Comparison of ENCODE assay signal across 5 cellular contexts in the genomic region with DNA sequence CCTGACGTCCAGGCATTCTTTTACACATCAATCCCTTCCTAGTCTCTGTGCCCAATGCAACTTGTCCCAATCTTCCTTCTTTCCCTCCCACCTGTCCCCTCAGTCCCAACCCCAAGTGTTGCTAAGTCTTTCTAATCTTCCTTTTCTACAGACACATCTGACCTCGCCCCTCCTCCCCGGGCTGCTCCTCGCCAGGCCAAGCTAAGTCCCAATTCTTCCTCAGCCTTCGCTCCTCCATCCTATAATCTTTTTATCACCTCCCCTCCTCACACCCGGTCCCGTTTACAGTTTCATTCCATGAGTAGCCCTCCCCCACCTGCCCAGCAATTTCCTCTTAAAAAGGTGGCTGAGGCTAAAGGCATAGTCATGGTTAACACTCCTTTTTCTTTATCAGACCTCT.
DNase-seq lines count a peak whose midpoint lies in the region; TF ChIP-seq lines count a peak whose summit lies in the region.
"Not testable (repeated sequence)": the region's sequence is repeated elsewhere in the genome, so short reads cannot be mapped to it uniquely, and the experiment has no call there.

No MANE protein-coding gene starts in this region.

- not testable (repeated sequence) for H3K27ac Mint-ChIP-seq in endodermal cell

- H3K4me1 ChIP-seq in endodermal cell (ENCODE audit: control insufficient read depth, insufficient read depth, low read length); mesendoderm (ENCODE audit: control insufficient read depth, low read depth, low read length): not testable (repeated sequence)

- H3K23ac ChIP-seq in mesendoderm (ENCODE audit: low read length), result not testable (repeated sequence)

- not testable (repeated sequence) for H3K9me3 ChIP-seq in WERI-Rb-1 (ENCODE audit: severe bottlenecking); endodermal cell (ENCODE audit: control insufficient read depth, low read length)

- not testable (repeated sequence) for H3K4me3 ChIP-seq in WERI-Rb-1 (ENCODE audit: low read depth, low read length); endodermal cell (ENCODE audit: low read length); mesendoderm (ENCODE audit: low read length)

- not testable (repeated sequence) for H2BK5ac ChIP-seq in mesendoderm (ENCODE audit: low read length)

- H3K9me3 Mint-ChIP-seq in endodermal cell, result not testable (repeated sequence)

- H3K27me3 Mint-ChIP-seq in endodermal cell (ENCODE audit: insufficient read depth), result not testable (repeated sequence)

- DNase-seq in ELF-1 (ENCODE audit: low read depth, low spot score), result peak; percentile 1
- peak; percentile 50 for DNase-seq in NCI-H82 (lab: John Stamatoyannopoulos, UW)
- peak; percentile 44 for DNase-seq in WERI-Rb-1
- peak; percentile 67 for DNase-seq in endodermal cell
- DNase-seq in mesendoderm, result peak; percentile 77

- not testable (repeated sequence) for H3K4me2 ChIP-seq in mesendoderm (ENCODE audit: low read length)

- H3K18ac ChIP-seq in mesendoderm (ENCODE audit: low read length), result not testable (repeated sequence)

- not testable (repeated sequence) for H3K4me3 Mint-ChIP-seq in endodermal cell

- not testable (repeated sequence) for H2BK15ac ChIP-seq in mesendoderm (replicated peaks; ENCODE audit: low read depth)

- peaks cover 25% of the 10 kb centered on the region for H3K4me1 Mint-ChIP-seq in endodermal cell

- not testable (repeated sequence) for H3K4ac ChIP-seq in mesendoderm (ENCODE audit: low read depth, low read length)

- H3K79me1 ChIP-seq in mesendoderm (ENCODE audit: low read length), result not testable (repeated sequence)

- not testable (repeated sequence) for H4K5ac ChIP-seq in mesendoderm (ENCODE audit: low read length)

- not testable (repeated sequence) for H3K9ac ChIP-seq in endodermal cell (ENCODE audit: extremely low read depth, low read length, poor library complexity, severe bottlenecking); mesendoderm (ENCODE audit: low read length)

- not testable (repeated sequence) for H2BK120ac ChIP-seq in mesendoderm (ENCODE audit: low read depth, low read length)

- not testable (repeated sequence) for H3K36me3 Mint-ChIP-seq in endodermal cell (ENCODE audit: low read depth)

- TF ChIP-seq CTCF in WERI-Rb-1 (IDR thresholded peaks at IDR 0.05; ENCODE audit: low read depth, low read length); endodermal cell (conservative IDR thresholded peaks at IDR 0.05): not testable (repeated sequence)

- H3K79me2 ChIP-seq in mesendoderm (ENCODE audit: control insufficient read depth, insufficient read depth, low read length), result not testable (repeated sequence)

- H3K36me3 ChIP-seq in WERI-Rb-1; endodermal cell (ENCODE audit: control insufficient read depth, insufficient read depth, low read length); mesendoderm (ENCODE audit: control insufficient read depth, insufficient read depth, low read length): not testable (repeated sequence)

- not testable (repeated sequence) for H3K27me3 ChIP-seq in WERI-Rb-1 (ENCODE audit: insufficient read depth, low read depth, severe bottlenecking); endodermal cell (ENCODE audit: control insufficient read depth, insufficient read depth, low read length, poor library complexity, severe bottlenecking); mesendoderm (ENCODE audit: insufficient read depth, low read length, poor library complexity)

- not testable (repeated sequence) for H3K56ac ChIP-seq in mesendoderm (ENCODE audit: low read length)

- H4K8ac ChIP-seq in mesendoderm (ENCODE audit: low read depth, low read length), result not testable (repeated sequence)

- WGBS in endodermal cell (ENCODE audit: insufficient coverage in 1 of 2, insufficient read length in 1 of 2), 2 experiments, result 48 to 67% methylated on average over 2 to 7 of the region's 7 CpGs
- no CpG with 5 or more reads among the region's 7 CpGs for WGBS in mesendoderm (ENCODE audit: extremely low coverage, insufficient coverage, low lambda C conversion rate)

- not testable (repeated sequence) for H3K27ac ChIP-seq in WERI-Rb-1; endodermal cell (ENCODE audit: low read depth, low read length); mesendoderm (ENCODE audit: low read depth, low read length)

- not testable (repeated sequence) for H2AK5ac ChIP-seq in mesendoderm (ENCODE audit: low read length)

Comparison
In these comparisons a context has a peak if more than half of its experiments do, and no peak if none do; other contexts are left out.
1. DNase-seq: peak in every context shown above with its lines; median percentile 77 in mesendoderm; 67 in endodermal cell; 50 in NCI-H82; 44 in WERI-Rb-1; 1 in ELF-1.